In genomic region chr11:118691926-118692830, GRCh38 we compare ENCODE assay signal across 9 cellular contexts. TPM values are rescaled to one million over a fixed set of nuclear protein-coding genes. Genes with fewer than 3 reads are reported as not detected.
A peak's percentile ranks its signal among the peaks of the same experiment; 100 is the strongest.
DNase-seq lines count a peak whose midpoint lies in the region; ATAC-seq and TF ChIP-seq lines count a peak whose summit lies in the region.
"Had no signal": no experiment of that assay in that cellular context is flagged by ENCODE, and none has a peak within 500 bp of the region (broad histone marks: within the 10 kb centered on the region; RNA-seq: fewer than 3 reads in every experiment).

No MANE protein-coding gene starts in this region.

- DNase-seq in A172 (ENCODE audit: low spot score), result peak; percentile 8
- DNase-seq in HPDE6-E6E7 (ENCODE audit: extremely low spot score), result peak; percentile 93
- DNase-seq in activated T-cell treated with anti-CD3 and anti-CD28 coated beads for 24 hours (ENCODE audit: low read depth), result peak; percentile 45
- DNase-seq in foreskin fibroblast, result peak; percentile 51 to 76
- peak; percentile 34 to 51 for DNase-seq in stimulated activated CD8-positive, alpha-beta memory T cell treated with anti-CD3 and anti-CD28 coated beads, Interleukin-7, amount 100 ng/mL, for 1 hour (ENCODE audit: low read depth in 2 of 2)
- DNase-seq in left lung, result no peak
- no peak for DNase-seq in NCI-H748 (lab: John Stamatoyannopoulos, UW; ENCODE audit: unreplicated experiment)

- ATAC-seq in left lung, result no peak
- no peak for ATAC-seq in HG03565 (IDR thresholded peaks at IDR 0.05; ENCODE audit: unreplicated experiment)

- no peak overlapping the region for H3K27ac ChIP-seq in left lung
- H3K27ac ChIP-seq: VCaP had no signal

- no peaks in the 10 kb centered on the region for H3K9me3 ChIP-seq in left lung

- H3K27me3 ChIP-seq in left lung, result no peaks in the 10 kb centered on the region

- H3K4me1 ChIP-seq in left lung, result peaks cover 0 to 24% of the 10 kb centered on the region in 2 donors

- TF ChIP-seq CTCF in foreskin fibroblast (IDR thresholded peaks at IDR 0.05; ENCODE audit: low read depth, low read length) (no peak), left lung (IDR thresholded peaks at IDR 0.05) (no peak)

- H3K4me3 ChIP-seq in foreskin fibroblast (ENCODE audit: low read depth in 1 of 2, low read length in 2 of 2) (no peak overlapping the region), left lung (no peak overlapping the region)

- intact Hi-C loops in left lung (cut with DNase I), result loop anchor here in 1 of 2 donors (10.0 kb wide), 1 partner anchor 263 kb away; the partner anchor contains the start of gene UPK2

- no peaks in the 10 kb centered on the region for H3K36me3 ChIP-seq in left lung

RNA-seq across cellular contexts. Expression of gene TREH, which starts 12.7 kb away (rescaled TPM):
- 0.05 TPM in 1 of 2 replicates, not detected in the other for total RNA-seq in A172 (2014; rRNA removed; shearing (Covaris generic))
- total RNA-seq in left lung, result not detected

Comparison
In these comparisons a context has a peak if more than half of its experiments do, and no peak if none do; other contexts are left out.
1. DNase-seq: peak in A172 (single experiment), HPDE6-E6E7 (single experiment), activated T-cell treated with anti-CD3 and anti-CD28 coated beads for 24 hours (single experiment), foreskin fibroblast (2 of 2) and stimulated activated CD8-positive, alpha-beta memory T cell treated with anti-CD3 and anti-CD28 coated beads, Interleukin-7, amount 100 ng/mL, for 1 hour (2 of 2); none in left lung (0 of 2) and NCI-H748 (single experiment).